ENCODE assay signal across 31 cellular contexts in the genomic region with DNA sequence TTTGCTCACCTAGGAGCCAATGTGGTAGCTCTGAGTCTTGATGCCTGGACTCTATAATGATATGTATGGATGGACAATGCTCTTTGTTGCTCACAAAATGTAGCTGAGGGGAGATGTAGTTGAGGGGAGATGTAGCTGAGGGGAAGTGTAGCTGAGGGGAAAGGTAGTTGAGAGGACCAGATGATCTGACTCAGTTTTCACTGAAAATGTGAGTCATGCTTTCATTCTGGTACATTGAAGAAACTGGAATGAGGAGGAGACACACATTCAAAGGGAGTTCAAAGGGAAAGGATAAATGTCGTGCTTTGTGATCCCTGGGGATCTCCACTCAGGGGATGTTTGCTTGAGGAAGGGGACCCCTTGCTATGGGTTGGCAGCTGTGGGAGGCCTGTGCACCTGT.
DNase-seq lines count a peak whose midpoint lies in the region; FAIRE-seq and TF ChIP-seq lines count a peak whose summit lies in the region.
"Had no signal": no experiment of that assay in that cellular context is flagged by ENCODE, and none has a peak within 500 bp of the region (broad histone marks: within the 10 kb centered on the region; RNA-seq: fewer than 3 reads in every experiment).

No MANE protein-coding gene starts in this region.

- no peaks in the 10 kb centered on the region for H3K9me1 ChIP-seq in keratinocyte (ENCODE audit: control insufficient read depth, extremely low read depth, insufficient read depth, low read length)

- H3K4me3 ChIP-seq in bronchial epithelial cell (ENCODE audit: low read depth, low read length), result no peak overlapping the region
- no peak overlapping the region for H3K4me3 ChIP-seq in keratinocyte (ENCODE audit: control insufficient read depth in 2 of 3, extremely low read depth in 1 of 3, insufficient read depth in 2 of 3, low read depth in 1 of 3, low read length in 3 of 3)
- H3K4me3 ChIP-seq: A549; BLaER1 treated with 17β-estradiol and CSF1 and Interleukin-3, amounts not matched to agents 10 nM and 100 nM; GM12878; GM23248; HAP-1 had no signal

- dilution Hi-C loops in keratinocyte (cut with MboI; ENCODE audit: extremely low pct_ligation_motif_present, low sequenced_read_pairs), result no loop called here

- no peak overlapping the region for H3K27ac Mint-ChIP-seq in activated naive CD4-positive, alpha-beta T cell treated with anti-CD3 and anti-CD28 coated beads for 36 hours
- H3K27ac Mint-ChIP-seq: HFFc6 had no signal

- H3K9ac ChIP-seq in keratinocyte (ENCODE audit: control insufficient read depth, extremely low read depth, insufficient read depth, low read length), result no peak overlapping the region
- H3K9ac ChIP-seq: BLaER1 treated with 17β-estradiol and CSF1 and Interleukin-3, amounts not matched to agents 10 nM and 100 nM; GM23248 had no signal

- DNase-seq in activated naive CD4-positive, alpha-beta T cell treated with anti-CD3 and anti-CD28 coated beads for 36 hours, result peak; percentile 8
- no peak for DNase-seq in activated naive CD4-positive, alpha-beta T cell (lab: John Stamatoyannopoulos, UW)
- DNase-seq in LHCN-M2 (ENCODE audit: low read depth) (peak; percentile 32), bronchial epithelial cell (ENCODE audit: low read depth) (peak; percentile 49), keratinocyte (ENCODE audit: low read depth, low spot score) (no peak), Kasumi-1 (lab: John Stamatoyannopoulos, UW) (no peak)
- no peak for DNase-seq in activated CD4-positive, CD25-positive, alpha-beta regulatory T cell (lab: John Stamatoyannopoulos, UW)
- DNase-seq: AML-193; CD4-positive, alpha-beta memory T cell; COR-L47; DMS79; EL; GDM1; GM23248; HFFc6; IMR-90; KG1; NCI-H1092; NCI-H1436; NCI-H187; NCI-H2081 treated with DMSO at 0.1 percent for 48 hours; NCI-H2171; NCI-H226; NCI-H510A; NCI-H69; SHP77 had no signal

- CTCF ChIA-PET in activated naive CD4-positive, alpha-beta T cell treated with anti-CD3 and anti-CD28 coated beads for 36 hours (lab: Charles Lee), result no interaction called here

- peaks cover 3% of the 10 kb centered on the region for H3K4me1 ChIP-seq in keratinocyte (ENCODE audit: control insufficient read depth, extremely low read depth, insufficient read depth, low read length)
- H3K4me1 ChIP-seq: A549, HAP-1 had no signal

- H3K4me1 Mint-ChIP-seq in activated naive CD4-positive, alpha-beta T cell treated with anti-CD3 and anti-CD28 coated beads for 36 hours (ENCODE audit: low read depth), result peaks cover 2% of the 10 kb centered on the region
- H3K4me1 Mint-ChIP-seq: CD4-positive, alpha-beta memory T cell had no signal

- H3K36me3 Mint-ChIP-seq in activated naive CD4-positive, alpha-beta T cell treated with anti-CD3 and anti-CD28 coated beads for 36 hours (ENCODE audit: low read depth), result no peaks in the 10 kb centered on the region
- H3K36me3 Mint-ChIP-seq: CD4-positive, alpha-beta memory T cell had no signal

- H3K36me3 ChIP-seq in bronchial epithelial cell (ENCODE audit: control insufficient read depth, insufficient read depth, low read length) (no peaks in the 10 kb centered on the region), keratinocyte (ENCODE audit: control insufficient read depth in 2 of 2, extremely low read depth in 1 of 2, insufficient read depth in 2 of 2, low read length in 2 of 2) (no peaks in the 10 kb centered on the region)
- H3K36me3 ChIP-seq: BLaER1 treated with 17β-estradiol and CSF1 and Interleukin-3, amounts not matched to agents 10 nM and 100 nM; HAP-1 had no signal

- TF ChIP-seq CTCF in bronchial epithelial cell (IDR thresholded peaks at IDR 0.05; ENCODE audit: insufficient read depth, low read length, severe bottlenecking) (no peak), keratinocyte (optimal IDR thresholded peaks at IDR 0.05 in 1 of 3, IDR thresholded peaks at IDR 0.05 in 1 of 3, conservative IDR thresholded peaks at IDR 0.05 in 1 of 3; ENCODE audit: extremely low read depth in 1 of 3, insufficient read depth in 2 of 3, low read length in 3 of 3) (no peak)

- no peaks in the 10 kb centered on the region for H3K9me3 ChIP-seq in keratinocyte (ENCODE audit: control insufficient read depth, low read depth, low read length)
- H3K9me3 ChIP-seq: A549, HAP-1 had no signal

- intact Hi-C loops in activated naive CD4-positive, alpha-beta T cell treated with anti-CD3 and anti-CD28 coated beads for 36 hours (cut with micrococcal nuclease), result no loop called here

- FAIRE-seq in bronchial epithelial cell (lab: Jason Lieb, UNC) (no peak), keratinocyte (lab: Jason Lieb, UNC) (peak; percentile 55)
- FAIRE-seq: A549, GM12878 had no signal

- H4K20me1 ChIP-seq in keratinocyte (ENCODE audit: control insufficient read depth, extremely low read depth, insufficient read depth, low read length), result no peaks in the 10 kb centered on the region
- H4K20me1 ChIP-seq: BLaER1 treated with 17β-estradiol and CSF1 and Interleukin-3, amounts not matched to agents 10 nM and 100 nM had no signal

- no peaks in the 10 kb centered on the region for H3K9me3 Mint-ChIP-seq in activated naive CD4-positive, alpha-beta T cell treated with anti-CD3 and anti-CD28 coated beads for 36 hours

- H3K27ac ChIP-seq in keratinocyte (ENCODE audit: control insufficient read depth, insufficient read depth, low read length), result no peak overlapping the region
- H3K27ac ChIP-seq: A549; BLaER1 treated with 17β-estradiol and CSF1 and Interleukin-3, amounts not matched to agents 10 nM and 100 nM; GM23248; RWPE1 had no signal

- no peak overlapping the region for H2AFZ ChIP-seq in keratinocyte (ENCODE audit: control insufficient read depth, low read length)
- H2AFZ ChIP-seq: GM23248 had no signal

- no peak overlapping the region for H3K4me2 ChIP-seq in keratinocyte (ENCODE audit: control insufficient read depth, extremely low read depth, insufficient read depth, low read depth, low read length)
- H3K4me2 ChIP-seq: A549 had no signal

- H3K27me3 ChIP-seq in bronchial epithelial cell (ENCODE audit: control insufficient read depth, insufficient read depth, low read length) (no peaks in the 10 kb centered on the region), keratinocyte (ENCODE audit: control insufficient read depth, extremely low read depth, insufficient read depth, low read length) (no peaks in the 10 kb centered on the region)
- H3K27me3 ChIP-seq: BLaER1 treated with 17β-estradiol and CSF1 and Interleukin-3, amounts not matched to agents 10 nM and 100 nM had no signal

- H3K4me3 Mint-ChIP-seq in activated naive CD4-positive, alpha-beta T cell treated with anti-CD3 and anti-CD28 coated beads for 36 hours, result no peak overlapping the region
- H3K4me3 Mint-ChIP-seq: CD4-positive, alpha-beta memory T cell; HFFc6 had no signal

- peaks cover 8% of the 10 kb centered on the region for H3K27me3 Mint-ChIP-seq in activated naive CD4-positive, alpha-beta T cell treated with anti-CD3 and anti-CD28 coated beads for 36 hours (ENCODE audit: low read depth)
- H3K27me3 Mint-ChIP-seq: CD4-positive, alpha-beta memory T cell had no signal

- no peaks in the 10 kb centered on the region for H3K79me2 ChIP-seq in keratinocyte (ENCODE audit: control insufficient read depth, insufficient read depth, low read length)

Comparison
In these comparisons a context has a peak if more than half of its experiments do, and no peak if none do; other contexts are left out.
1. DNase-seq: peak in activated naive CD4-positive, alpha-beta T cell treated with anti-CD3 and anti-CD28 coated beads for 36 hours (single experiment), LHCN-M2 (single experiment) and bronchial epithelial cell (single experiment); none in activated naive CD4-positive, alpha-beta T cell (0 of 4), keratinocyte (single experiment), Kasumi-1 (0 of 2) and activated CD4-positive, CD25-positive, alpha-beta regulatory T cell (0 of 4).